ENCODE assay signal across 1 cellular context in the genomic region with DNA sequence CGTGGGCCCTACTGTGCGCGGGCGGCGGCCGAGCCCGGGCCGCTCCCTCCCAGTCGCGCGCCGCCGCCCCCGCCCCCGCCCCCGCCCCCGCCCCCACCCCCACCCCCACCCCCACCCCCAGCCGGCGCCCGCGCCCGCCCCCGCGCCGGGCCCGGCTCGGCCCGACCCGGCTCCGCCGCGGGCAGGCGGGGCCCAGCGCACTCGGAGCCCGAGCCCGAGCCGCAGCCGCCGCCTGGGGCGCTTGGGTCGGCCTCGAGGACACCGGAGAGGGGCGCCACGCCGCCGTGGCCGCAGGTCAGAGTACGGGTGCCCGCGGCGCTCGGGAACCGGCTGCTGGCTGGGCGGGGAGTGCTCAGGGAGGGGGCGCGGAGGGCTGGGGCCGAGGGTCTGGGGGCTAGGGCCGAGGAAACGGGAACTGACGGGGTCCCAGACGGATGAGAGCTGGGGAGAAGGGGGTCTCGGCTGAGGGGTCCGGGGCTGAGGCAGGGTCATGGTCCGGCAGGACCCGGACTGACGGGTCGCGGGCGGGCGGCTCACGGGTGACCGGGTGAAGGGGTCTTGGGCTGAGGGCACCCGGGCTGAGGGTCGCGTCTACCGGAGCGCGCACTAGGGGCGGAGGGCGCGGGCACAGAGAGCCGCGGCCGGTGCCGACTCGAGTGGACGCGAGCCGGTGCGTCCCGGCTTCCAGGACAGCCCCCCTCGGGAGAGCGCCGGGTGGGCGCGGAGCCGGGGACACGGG.
A peak's percentile ranks its signal among the peaks of the same experiment; 100 is the strongest.
TF ChIP-seq lines count a peak whose summit lies in the region.

No MANE protein-coding gene starts in this region.

TF ChIP-seq in HEK293, 187 proteins besides CTCF, POLR2A, EP300 and RAD21 (continued from another document):
- TF ChIP-seq AEBP2 (tag by site-specific recombination; IDR thresholded peaks at IDR 0.05; ENCODE audit: borderline replicate concordance) = no peak
- TF ChIP-seq BCL11B (tag by site-specific recombination; IDR thresholded peaks at IDR 0.05; ENCODE audit: low read depth) = peak; percentile 69; the same call in 1 of the 2 replicates
- TF ChIP-seq ZNF670 (tag by site-specific recombination; IDR thresholded peaks at IDR 0.05; ENCODE audit: low read depth) = no peak
